16 cellular contexts compared by ENCODE assay signal in the genomic region with DNA sequence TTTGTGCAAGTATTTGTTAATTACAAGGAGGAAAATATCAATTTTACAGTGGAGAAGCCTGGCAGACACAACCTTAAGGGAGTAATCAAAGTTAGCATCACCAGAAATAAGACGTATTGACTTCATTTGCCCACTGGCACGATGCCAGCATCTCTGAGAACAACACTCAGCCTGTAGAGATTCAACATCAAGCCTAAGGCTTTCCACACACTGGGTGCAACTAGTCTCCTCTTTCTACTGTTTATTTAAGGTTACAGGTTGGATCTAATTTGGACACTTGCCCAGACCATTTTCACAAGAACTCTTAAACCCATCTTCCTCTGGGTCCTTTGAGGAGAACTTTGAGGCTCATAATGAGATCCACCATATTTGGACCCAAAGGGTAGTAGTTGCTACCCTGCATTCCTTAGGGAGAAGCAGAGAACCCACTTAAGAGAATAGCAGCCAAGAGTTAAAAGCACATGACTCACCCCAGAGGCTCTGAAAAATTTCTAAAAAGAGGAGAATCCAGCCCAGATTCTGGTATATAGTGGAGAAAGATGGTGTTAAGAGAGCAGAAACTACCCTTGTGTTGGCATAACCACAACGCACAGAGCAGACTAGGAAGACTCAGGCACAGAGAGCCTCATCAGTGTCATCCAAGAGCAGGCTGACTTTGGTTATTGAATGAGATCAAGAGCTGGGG.
DNase-seq lines count a peak whose midpoint lies in the region; ATAC-seq and TF ChIP-seq lines count a peak whose summit lies in the region.
"Had no signal": no experiment of that assay in that cellular context is flagged by ENCODE, and none has a peak within 500 bp of the region (broad histone marks: within the 10 kb centered on the region; RNA-seq: fewer than 3 reads in every experiment).

No MANE protein-coding gene starts in this region.

- 48% methylated on average over 3 of the region's 3 CpGs for WGBS in mammary epithelial cell (ENCODE audit: low coverage, missing lambda C conversion rate)

- H3K4me3 ChIP-seq in LNCaP clone FGC (ENCODE audit: low read depth, low read length) (no peak overlapping the region), mammary epithelial cell (replicated peaks in 1 of 3; ENCODE audit: insufficient read depth in 1 of 3, low read depth in 2 of 3, low read length in 3 of 3) (no peak overlapping the region), osteoblast (ENCODE audit: insufficient read depth, low read length) (no peak overlapping the region)
- no peak overlapping the region for H3K4me3 ChIP-seq in CD4-positive, alpha-beta memory T cell (ENCODE audit: low read length in 2 of 2)
- H3K4me3 ChIP-seq: dorsolateral prefrontal cortex, esophagus squamous epithelium, SJCRH30, suprapubic skin had no signal

- no peak for ATAC-seq in HG02759 (IDR thresholded peaks at IDR 0.05; ENCODE audit: unreplicated experiment)

- H3K9ac ChIP-seq in mammary epithelial cell (ENCODE audit: insufficient read depth, low read length): no peak overlapping the region

- H3K27ac ChIP-seq in mammary epithelial cell (ENCODE audit: insufficient read depth, low read depth, low read length) (no peak overlapping the region), osteoblast (ENCODE audit: low read depth, low read length) (no peak overlapping the region)
- H3K27ac ChIP-seq in CD4-positive, alpha-beta memory T cell (ENCODE audit: low read depth, low read length): no peak overlapping the region
- H3K27ac ChIP-seq: dorsolateral prefrontal cortex, esophagus squamous epithelium, SJCRH30, suprapubic skin had no signal

- no peak overlapping the region for H3K4me2 ChIP-seq in mammary epithelial cell (ENCODE audit: insufficient read depth, low read depth, low read length)
- H3K4me2 ChIP-seq in osteoblast (ENCODE audit: insufficient read depth, low read length): no peak overlapping the region

- H3K4me1 ChIP-seq in mammary epithelial cell (ENCODE audit: insufficient read depth, low read length): peaks cover 3% of the 10 kb centered on the region
- H3K4me1 ChIP-seq in osteoblast (ENCODE audit: insufficient read depth, low read length): peaks cover 3% of the 10 kb centered on the region
- no peaks in the 10 kb centered on the region for H3K4me1 ChIP-seq in CD4-positive, alpha-beta memory T cell (ENCODE audit: insufficient read depth, low read length)
- H3K4me1 ChIP-seq: SJCRH30 had no signal

- POLR2A ChIA-PET in CD4-positive, alpha-beta memory T cell (lab: Charles Lee; ENCODE audit: partially characterized antibody): no interaction called here

- DNase-seq in NCI-H82 (lab: John Stamatoyannopoulos, UW) (peak; percentile 24), NCI-H82 treated with DMSO at 0.1 percent for 48 hours (lab: John Stamatoyannopoulos, UW; ENCODE audit: unreplicated experiment) (no peak), LNCaP clone FGC (ENCODE audit: low read depth) (peak; percentile 62), mammary epithelial cell (peak; percentile 13), osteoblast (ENCODE audit: insufficient read length, low spot score, missing footprints) (peak; percentile 79)
- DNase-seq in CD4-positive, alpha-beta memory T cell: no peak
- no peak for DNase-seq in effector CD8-positive, alpha-beta T cell (lab: John Stamatoyannopoulos, UW)
- DNase-seq: activated naive CD4-positive, alpha-beta T cell; dorsolateral prefrontal cortex; esophagus squamous epithelium; NCI-H2081 treated with DMSO at 0.1 percent for 48 hours; T-helper 9 cell had no signal

- no peaks in the 10 kb centered on the region for H3K79me2 ChIP-seq in mammary epithelial cell (ENCODE audit: insufficient read depth, low read length)
- no peaks in the 10 kb centered on the region for H3K79me2 ChIP-seq in osteoblast (ENCODE audit: insufficient read depth, low read length)

- in situ Hi-C loops in mammary epithelial cell (cut with MboI; ENCODE audit: low sequenced_read_pairs in 2 of 2): no loop called here

- peaks cover 0 to 4% of the 10 kb centered on the region in 2 donors for H3K27me3 Mint-ChIP-seq in CD4-positive, alpha-beta memory T cell
- H3K27me3 Mint-ChIP-seq: brain had no signal

- CTCF ChIA-PET in mammary epithelial cell (lab: Charles Lee; ENCODE audit: low non-redundant PET): no interaction called here
- CTCF ChIA-PET in CD4-positive, alpha-beta memory T cell (lab: Charles Lee; ENCODE audit: partially characterized antibody): interaction anchor here (1.0 to 1.6 kb wide), 2 partner anchors 90 to 172 kb away, joined by 3 read pairs; no protein-coding TSS in a partner anchor

- no peak for TF ChIP-seq CTCF in LNCaP clone FGC (IDR thresholded peaks at IDR 0.05; ENCODE audit: control insufficient read depth, extremely low read depth, insufficient read depth)
- TF ChIP-seq CTCF in mammary epithelial cell (conservative IDR thresholded peaks at IDR 0.05 in 1 of 2, IDR thresholded peaks at IDR 0.05 in 1 of 2; ENCODE audit: extremely low read depth in 1 of 2, insufficient read depth in 1 of 2, low read depth in 1 of 2, low read length in 2 of 2): no peak
- TF ChIP-seq CTCF in osteoblast (IDR thresholded peaks at IDR 0.05; ENCODE audit: extremely low read depth, low read depth, low read length): no peak

- dilution Hi-C loops in mammary epithelial cell (cut with HindIII; ENCODE audit: low sequenced_read_pairs): no loop called here

- BruUV-seq in mammary epithelial cell (replicated peaks; lab: Mats Ljungman, UMichigan): no TSS peak

- no peaks in the 10 kb centered on the region for H3K36me3 ChIP-seq in mammary epithelial cell (ENCODE audit: insufficient read depth, low read length)
- H3K36me3 ChIP-seq in osteoblast (ENCODE audit: insufficient read depth, low read length): no peaks in the 10 kb centered on the region
- H3K36me3 ChIP-seq in CD4-positive, alpha-beta memory T cell (ENCODE audit: insufficient read depth, low read length): no peaks in the 10 kb centered on the region
- H3K36me3 ChIP-seq: esophagus squamous epithelium, SJCRH30, suprapubic skin had no signal

- intact Hi-C loops in mammary epithelial cell (cut with micrococcal nuclease): no loop called here
- intact Hi-C loops in CD4-positive, alpha-beta memory T cell (cut with micrococcal nuclease): no loop called here

- H3K27ac Mint-ChIP-seq in CD4-positive, alpha-beta memory T cell: no peak overlapping the region
- H3K27ac Mint-ChIP-seq: brain had no signal

- peaks cover 0 to 4% (median 0%) of the 10 kb centered on the region in 8 donors for H3K9me3 Mint-ChIP-seq in CD4-positive, alpha-beta memory T cell

- H4K20me1 ChIP-seq in mammary epithelial cell (ENCODE audit: insufficient read depth, low read length): no peaks in the 10 kb centered on the region
- H4K20me1 ChIP-seq in osteoblast (ENCODE audit: insufficient read depth, low read length): no peaks in the 10 kb centered on the region

- H2AFZ ChIP-seq in mammary epithelial cell (ENCODE audit: low read depth, low read length) (no peak overlapping the region), osteoblast (ENCODE audit: low read length) (no peak overlapping the region)

- no peaks in the 10 kb centered on the region for H3K36me3 Mint-ChIP-seq in CD4-positive, alpha-beta memory T cell
- H3K36me3 Mint-ChIP-seq: brain had no signal

- H3K9me3 ChIP-seq in mammary epithelial cell (replicated peaks; ENCODE audit: insufficient read depth, low read length) (no peaks in the 10 kb centered on the region), osteoblast (ENCODE audit: low read depth, low read length) (no peaks in the 10 kb centered on the region)
- no peaks in the 10 kb centered on the region for H3K9me3 ChIP-seq in CD4-positive, alpha-beta memory T cell (ENCODE audit: control insufficient read depth in 1 of 2, low read length in 2 of 2)
- H3K9me3 ChIP-seq: esophagus squamous epithelium, SJCRH30, suprapubic skin had no signal

- H3K4me3 Mint-ChIP-seq in CD4-positive, alpha-beta memory T cell: no peak overlapping the region
- H3K4me3 Mint-ChIP-seq: brain had no signal

- H3K4me1 Mint-ChIP-seq in CD4-positive, alpha-beta memory T cell: no peaks in the 10 kb centered on the region

- no peaks in the 10 kb centered on the region for H3K27me3 ChIP-seq in mammary epithelial cell (ENCODE audit: insufficient read depth, low read length)
- no peaks in the 10 kb centered on the region for H3K27me3 ChIP-seq in osteoblast (ENCODE audit: insufficient read depth, low read length)
- H3K27me3 ChIP-seq in CD4-positive, alpha-beta memory T cell (ENCODE audit: insufficient read depth, low read length): no peaks in the 10 kb centered on the region
- H3K27me3 ChIP-seq: dorsolateral prefrontal cortex, esophagus squamous epithelium, SJCRH30, suprapubic skin had no signal

Comparison
In these comparisons a context has a peak if more than half of its experiments do, and no peak if none do; other contexts are left out.
1. DNase-seq: peak in NCI-H82 (single experiment), LNCaP clone FGC (single experiment), mammary epithelial cell (single experiment) and osteoblast (single experiment); none in NCI-H82 treated with DMSO at 0.1 percent for 48 hours (single experiment), CD4-positive, alpha-beta memory T cell (0 of 5) and effector CD8-positive, alpha-beta T cell (single experiment).